Comparison of ENCODE assay signal across 8 cellular contexts in the genomic region with DNA sequence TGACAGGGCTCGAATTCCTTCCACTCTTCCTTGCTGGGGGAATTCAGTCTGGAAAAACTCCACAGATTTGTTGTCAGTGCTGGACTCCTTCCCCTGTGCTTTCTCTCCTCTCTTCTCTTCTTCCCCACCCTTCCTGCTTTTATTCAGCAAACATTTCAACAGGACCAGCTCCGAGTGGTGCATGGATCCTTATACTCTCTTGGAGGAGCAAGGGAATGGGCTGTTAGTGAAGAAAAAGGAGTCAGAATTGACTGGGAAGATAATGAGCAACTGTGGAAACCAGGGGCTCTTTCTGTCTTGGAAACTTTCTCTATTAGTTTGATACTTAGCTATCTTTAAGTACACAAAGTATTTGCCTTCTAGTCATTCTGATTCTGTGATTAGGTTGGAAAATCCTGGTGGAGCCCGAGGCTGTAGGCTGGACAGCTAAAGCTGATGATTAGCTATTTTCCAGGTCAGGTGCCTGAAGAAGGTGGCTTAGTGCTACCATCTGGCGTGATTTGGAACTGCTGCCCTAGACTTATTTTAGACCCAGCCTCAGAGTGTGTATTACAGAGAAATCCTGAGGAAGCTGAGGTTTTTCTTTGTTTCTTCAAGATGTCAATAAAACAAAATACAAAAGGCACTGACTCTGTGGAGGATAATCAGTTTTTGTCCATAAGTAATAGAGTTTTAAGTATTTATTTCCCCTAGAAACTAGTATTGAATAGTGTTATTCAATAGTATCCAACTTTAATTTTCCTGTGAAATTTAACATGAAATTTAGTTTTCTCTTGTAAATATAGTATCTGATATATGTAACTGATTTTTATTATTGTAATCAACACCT. TPM values are rescaled to one million over a fixed set of nuclear protein-coding genes. Genes with fewer than 3 reads are reported as not detected.
DNase-seq lines count a peak whose midpoint lies in the region; ATAC-seq and TF ChIP-seq lines count a peak whose summit lies in the region.

No MANE protein-coding gene starts in this region.

- DNase-seq in NCI-H345 (lab: John Stamatoyannopoulos, UW) (peak; percentile 12), NCI-H345 treated with DMSO at 0.1 percent for 48 hours (lab: John Stamatoyannopoulos, UW; ENCODE audit: unreplicated experiment) (no peak), RKO (ENCODE audit: low spot score) (peak; percentile 73), iPS-NIHi7 (ENCODE audit: extremely low spot score) (peak; percentile 80)
- peak; percentile 10 for DNase-seq in stimulated activated CD4-positive, alpha-beta T cell treated with anti-CD3 and anti-CD28 coated beads, Interleukin-1b, Interleukin-23, amount 100 ng/mL, for 48 hours

- no peak overlapping the region for H3K4me3 Mint-ChIP-seq in brain

- TF ChIP-seq CTCF in brain (conservative IDR thresholded peaks at IDR 0.05) = peak; percentile 71 to 74

- H3K4me1 Mint-ChIP-seq in brain = peaks cover 5% of the 10 kb centered on the region

- no peaks in the 10 kb centered on the region for H3K27me3 Mint-ChIP-seq in brain

- no peaks in the 10 kb centered on the region for H3K9me3 Mint-ChIP-seq in brain

- peak overlapping the region in 3 of 5 experiments; percentile 33 to 54 (median 43) for H3K27ac Mint-ChIP-seq in brain

- H3K36me3 Mint-ChIP-seq in brain = peaks cover 49% of the 10 kb centered on the region

- ATAC-seq in GM19438 (IDR thresholded peaks at IDR 0.05; ENCODE audit: low read depth, unreplicated experiment) (peak; percentile 76), HG03378 (IDR thresholded peaks at IDR 0.05; ENCODE audit: unreplicated experiment) (peak; percentile 94)

RNA-seq across cellular contexts. Expression of a gene that starts 38.4 kb away (rescaled TPM):
- 11.4 TPM for polyA plus RNA-seq in brain (ENCODE audit: insufficient read depth, low read depth, low replicate concordance)
